1 cellular context compared by ENCODE assay signal in the genomic region with DNA sequence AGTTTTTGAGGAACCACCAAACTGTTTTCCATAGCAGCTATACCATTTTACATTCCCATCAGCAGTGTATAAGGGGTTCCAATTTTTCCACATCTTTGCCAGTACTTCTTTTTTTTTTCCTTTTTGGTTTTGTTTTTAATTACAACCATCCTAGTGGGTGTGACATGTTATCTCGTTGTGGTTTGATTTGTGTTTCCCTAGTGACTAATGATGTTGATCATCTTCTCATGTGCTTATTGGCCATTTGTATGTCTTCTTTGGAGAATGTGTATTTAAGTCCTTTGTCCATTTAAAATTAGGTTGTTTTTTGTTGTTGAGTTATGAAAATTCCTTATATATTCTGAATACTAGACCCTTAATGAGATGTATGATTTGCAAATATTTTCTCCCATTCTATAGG.
TF ChIP-seq lines count a peak whose summit lies in the region.

No MANE protein-coding gene starts in this region.

TF ChIP-seq in H1, 55 proteins besides CTCF, POLR2A, EP300 and RAD21 (continued from another document):
- TF ChIP-seq, protein P1, sequence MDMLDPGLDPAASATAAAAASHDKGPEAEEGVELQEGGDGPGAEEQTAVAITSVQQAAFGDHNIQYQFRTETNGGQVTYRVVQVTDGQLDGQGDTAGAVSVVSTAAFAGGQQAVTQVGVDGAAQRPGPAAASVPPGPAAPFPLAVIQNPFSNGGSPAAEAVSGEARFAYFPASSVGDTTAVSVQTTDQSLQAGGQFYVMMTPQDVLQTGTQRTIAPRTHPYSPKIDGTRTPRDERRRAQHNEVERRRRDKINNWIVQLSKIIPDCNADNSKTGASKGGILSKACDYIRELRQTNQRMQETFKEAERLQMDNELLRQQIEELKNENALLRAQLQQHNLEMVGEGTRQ (IDR thresholded peaks at IDR 0.05; ENCODE audit: low read length), result no peak
- no peak for TF ChIP-seq EGR1 (IDR thresholded peaks at IDR 0.05; ENCODE audit: borderline replicate concordance, low read depth, low read length)
- peak; percentile 55; the same call in 1 of the 2 replicates for TF ChIP-seq RFX5 (IDR thresholded peaks at IDR 0.05; ENCODE audit: borderline replicate concordance, low read depth, low read length)
- TF ChIP-seq TAF7 (optimal IDR thresholded peaks at IDR 0.05; ENCODE audit: borderline replicate concordance, low read depth, low read length), result no peak
- no peak for TF ChIP-seq SAP30 (IDR thresholded peaks at IDR 0.05; ENCODE audit: insufficient read depth, insufficient replicate concordance, low read length)
- no peak for TF ChIP-seq SIRT6 (IDR thresholded peaks at IDR 0.05; ENCODE audit: low read length)
- no peak for TF ChIP-seq RBBP5 (IDR thresholded peaks at IDR 0.05; ENCODE audit: borderline replicate concordance, low read depth, low read length)
